In the genomic region with DNA sequence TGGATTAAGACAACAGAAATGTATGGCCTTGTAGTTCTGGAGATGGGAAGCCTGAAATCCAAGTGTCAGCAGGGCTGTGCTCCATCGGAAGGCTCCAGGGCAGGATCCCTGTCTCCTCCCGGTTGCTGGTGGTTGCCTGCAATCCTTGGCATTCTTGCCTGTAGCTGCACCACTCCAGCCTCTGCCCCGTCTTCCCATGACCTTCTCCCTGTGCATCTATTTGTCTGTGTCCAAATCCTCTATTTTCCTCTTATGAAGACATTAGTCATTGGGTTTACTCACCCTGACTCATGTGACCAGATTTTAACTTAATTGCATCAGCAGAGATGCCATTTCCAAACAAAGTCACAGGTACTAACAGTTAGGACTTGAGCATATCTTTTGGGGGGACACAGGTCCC, we compare ENCODE assay signal across 2 cellular contexts.
A peak's percentile ranks its signal among the peaks of the same experiment; 100 is the strongest.
TF ChIP-seq lines count a peak whose summit lies in the region.

No MANE protein-coding gene starts in this region.

TF ChIP-seq in IMR-90, 13 proteins besides CTCF, POLR2A, EP300 and RAD21:
- TF ChIP-seq, protein P1, sequence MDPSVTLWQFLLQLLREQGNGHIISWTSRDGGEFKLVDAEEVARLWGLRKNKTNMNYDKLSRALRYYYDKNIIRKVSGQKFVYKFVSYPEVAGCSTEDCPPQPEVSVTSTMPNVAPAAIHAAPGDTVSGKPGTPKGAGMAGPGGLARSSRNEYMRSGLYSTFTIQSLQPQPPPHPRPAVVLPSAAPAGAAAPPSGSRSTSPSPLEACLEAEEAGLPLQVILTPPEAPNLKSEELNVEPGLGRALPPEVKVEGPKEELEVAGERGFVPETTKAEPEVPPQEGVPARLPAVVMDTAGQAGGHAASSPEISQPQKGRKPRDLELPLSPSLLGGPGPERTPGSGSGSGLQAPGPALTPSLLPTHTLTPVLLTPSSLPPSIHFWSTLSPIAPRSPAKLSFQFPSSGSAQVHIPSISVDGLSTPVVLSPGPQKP (IDR thresholded peaks at IDR 0.05; ENCODE audit: borderline replicate concordance, low read depth, low read length): no peak
- TF ChIP-seq SMC3 (IDR thresholded peaks at IDR 0.05; ENCODE audit: low read depth, low read length): no peak
- TF ChIP-seq, protein P2, sequence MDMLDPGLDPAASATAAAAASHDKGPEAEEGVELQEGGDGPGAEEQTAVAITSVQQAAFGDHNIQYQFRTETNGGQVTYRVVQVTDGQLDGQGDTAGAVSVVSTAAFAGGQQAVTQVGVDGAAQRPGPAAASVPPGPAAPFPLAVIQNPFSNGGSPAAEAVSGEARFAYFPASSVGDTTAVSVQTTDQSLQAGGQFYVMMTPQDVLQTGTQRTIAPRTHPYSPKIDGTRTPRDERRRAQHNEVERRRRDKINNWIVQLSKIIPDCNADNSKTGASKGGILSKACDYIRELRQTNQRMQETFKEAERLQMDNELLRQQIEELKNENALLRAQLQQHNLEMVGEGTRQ (IDR thresholded peaks at IDR 0.05; ENCODE audit: low read depth, low read length): peak; percentile 11; the same call in 1 of the 2 replicates
- peak; percentile 72 for TF ChIP-seq CEBPB (IDR thresholded peaks at IDR 0.05; ENCODE audit: low read depth, low read length)
- TF ChIP-seq NFE2L2 (IDR thresholded peaks at IDR 0.05; ENCODE audit: low read depth, low read length): no peak
- TF ChIP-seq FOS (IDR thresholded peaks at IDR 0.05; ENCODE audit: low read depth, low read length): no peak
- no peak for TF ChIP-seq MXI1 (IDR thresholded peaks at IDR 0.05; ENCODE audit: borderline replicate concordance, low read depth, low read length)

TF ChIP-seq in K562, 482 proteins besides CTCF, POLR2A, EP300 and RAD21 (continues in another document):
- TF ChIP-seq HNRNPL (IDR thresholded peaks at IDR 0.05; ENCODE audit: low read depth, low read length) (no peak), TGIF2 (CRISPR knock-in tag; IDR thresholded peaks at IDR 0.05) (no peak), SIN3B (IDR thresholded peaks at IDR 0.05; ENCODE audit: low read depth) (no peak), ZNF121 (CRISPR knock-in tag; conservative IDR thresholded peaks at IDR 0.05) (no peak), HMGN3 (IDR thresholded peaks at IDR 0.05; ENCODE audit: borderline replicate concordance, extremely low read depth, insufficient read length, low read depth, low read length) (no peak), ZNF212 (CRISPR knock-in tag; IDR thresholded peaks at IDR 0.05) (no peak), LCOR (CRISPR knock-in tag; IDR thresholded peaks at IDR 0.05) (no peak), CREB3 (tag; conservative IDR thresholded peaks at IDR 0.05; ENCODE audit: low read depth) (no peak), XRCC4 (IDR thresholded peaks at IDR 0.05; ENCODE audit: extremely low read depth, insufficient read depth, insufficient read length) (no peak), ILF3 (IDR thresholded peaks at IDR 0.05; ENCODE audit: borderline replicate concordance) (no peak), CEBPG (CRISPR knock-in tag; IDR thresholded peaks at IDR 0.05) (no peak), CEBPG (tag; conservative IDR thresholded peaks at IDR 0.05 in 1 of 2, IDR thresholded peaks at IDR 0.05 in 1 of 2) (peak in 1 of 2 experiments; percentile 82; a peak in 2 of 4 replicates), ZNF695 (CRISPR knock-in tag; IDR thresholded peaks at IDR 0.05) (no peak), FOS (IDR thresholded peaks at IDR 0.05; ENCODE audit: extremely low read depth, insufficient read length) (no peak), ZNF785 (CRISPR knock-in tag; IDR thresholded peaks at IDR 0.05) (no peak), ZBTB7A (IDR thresholded peaks at IDR 0.05; ENCODE audit: borderline replicate concordance, control insufficient read depth, low read depth, low read length) (no peak), ZNF23 (CRISPR knock-in tag; IDR thresholded peaks at IDR 0.05) (no peak), SOX6 (IDR thresholded peaks at IDR 0.05) (no peak), CBX5 (IDR thresholded peaks at IDR 0.05; ENCODE audit: borderline replicate concordance, low read depth) (no peak), FOSL1 (tag; conservative IDR thresholded peaks at IDR 0.05) (peak; percentile 93), ZNF668 (CRISPR knock-in tag; IDR thresholded peaks at IDR 0.05) (no peak), MECOM (CRISPR knock-in tag; IDR thresholded peaks at IDR 0.05) (no peak), DMBX1 (CRISPR knock-in tag; IDR thresholded peaks at IDR 0.05; ENCODE audit: borderline replicate concordance) (no peak), ZFP30 (CRISPR knock-in tag; IDR thresholded peaks at IDR 0.05; ENCODE audit: borderline replicate concordance) (no peak), YBX1 (IDR thresholded peaks at IDR 0.05) (no peak), ZNF584 (CRISPR knock-in tag; IDR thresholded peaks at IDR 0.05; ENCODE audit: low read depth) (0 out of 2 replicates have a peak, but pooled peaks have one; percentile 20)
- TF ChIP-seq, protein P3, sequence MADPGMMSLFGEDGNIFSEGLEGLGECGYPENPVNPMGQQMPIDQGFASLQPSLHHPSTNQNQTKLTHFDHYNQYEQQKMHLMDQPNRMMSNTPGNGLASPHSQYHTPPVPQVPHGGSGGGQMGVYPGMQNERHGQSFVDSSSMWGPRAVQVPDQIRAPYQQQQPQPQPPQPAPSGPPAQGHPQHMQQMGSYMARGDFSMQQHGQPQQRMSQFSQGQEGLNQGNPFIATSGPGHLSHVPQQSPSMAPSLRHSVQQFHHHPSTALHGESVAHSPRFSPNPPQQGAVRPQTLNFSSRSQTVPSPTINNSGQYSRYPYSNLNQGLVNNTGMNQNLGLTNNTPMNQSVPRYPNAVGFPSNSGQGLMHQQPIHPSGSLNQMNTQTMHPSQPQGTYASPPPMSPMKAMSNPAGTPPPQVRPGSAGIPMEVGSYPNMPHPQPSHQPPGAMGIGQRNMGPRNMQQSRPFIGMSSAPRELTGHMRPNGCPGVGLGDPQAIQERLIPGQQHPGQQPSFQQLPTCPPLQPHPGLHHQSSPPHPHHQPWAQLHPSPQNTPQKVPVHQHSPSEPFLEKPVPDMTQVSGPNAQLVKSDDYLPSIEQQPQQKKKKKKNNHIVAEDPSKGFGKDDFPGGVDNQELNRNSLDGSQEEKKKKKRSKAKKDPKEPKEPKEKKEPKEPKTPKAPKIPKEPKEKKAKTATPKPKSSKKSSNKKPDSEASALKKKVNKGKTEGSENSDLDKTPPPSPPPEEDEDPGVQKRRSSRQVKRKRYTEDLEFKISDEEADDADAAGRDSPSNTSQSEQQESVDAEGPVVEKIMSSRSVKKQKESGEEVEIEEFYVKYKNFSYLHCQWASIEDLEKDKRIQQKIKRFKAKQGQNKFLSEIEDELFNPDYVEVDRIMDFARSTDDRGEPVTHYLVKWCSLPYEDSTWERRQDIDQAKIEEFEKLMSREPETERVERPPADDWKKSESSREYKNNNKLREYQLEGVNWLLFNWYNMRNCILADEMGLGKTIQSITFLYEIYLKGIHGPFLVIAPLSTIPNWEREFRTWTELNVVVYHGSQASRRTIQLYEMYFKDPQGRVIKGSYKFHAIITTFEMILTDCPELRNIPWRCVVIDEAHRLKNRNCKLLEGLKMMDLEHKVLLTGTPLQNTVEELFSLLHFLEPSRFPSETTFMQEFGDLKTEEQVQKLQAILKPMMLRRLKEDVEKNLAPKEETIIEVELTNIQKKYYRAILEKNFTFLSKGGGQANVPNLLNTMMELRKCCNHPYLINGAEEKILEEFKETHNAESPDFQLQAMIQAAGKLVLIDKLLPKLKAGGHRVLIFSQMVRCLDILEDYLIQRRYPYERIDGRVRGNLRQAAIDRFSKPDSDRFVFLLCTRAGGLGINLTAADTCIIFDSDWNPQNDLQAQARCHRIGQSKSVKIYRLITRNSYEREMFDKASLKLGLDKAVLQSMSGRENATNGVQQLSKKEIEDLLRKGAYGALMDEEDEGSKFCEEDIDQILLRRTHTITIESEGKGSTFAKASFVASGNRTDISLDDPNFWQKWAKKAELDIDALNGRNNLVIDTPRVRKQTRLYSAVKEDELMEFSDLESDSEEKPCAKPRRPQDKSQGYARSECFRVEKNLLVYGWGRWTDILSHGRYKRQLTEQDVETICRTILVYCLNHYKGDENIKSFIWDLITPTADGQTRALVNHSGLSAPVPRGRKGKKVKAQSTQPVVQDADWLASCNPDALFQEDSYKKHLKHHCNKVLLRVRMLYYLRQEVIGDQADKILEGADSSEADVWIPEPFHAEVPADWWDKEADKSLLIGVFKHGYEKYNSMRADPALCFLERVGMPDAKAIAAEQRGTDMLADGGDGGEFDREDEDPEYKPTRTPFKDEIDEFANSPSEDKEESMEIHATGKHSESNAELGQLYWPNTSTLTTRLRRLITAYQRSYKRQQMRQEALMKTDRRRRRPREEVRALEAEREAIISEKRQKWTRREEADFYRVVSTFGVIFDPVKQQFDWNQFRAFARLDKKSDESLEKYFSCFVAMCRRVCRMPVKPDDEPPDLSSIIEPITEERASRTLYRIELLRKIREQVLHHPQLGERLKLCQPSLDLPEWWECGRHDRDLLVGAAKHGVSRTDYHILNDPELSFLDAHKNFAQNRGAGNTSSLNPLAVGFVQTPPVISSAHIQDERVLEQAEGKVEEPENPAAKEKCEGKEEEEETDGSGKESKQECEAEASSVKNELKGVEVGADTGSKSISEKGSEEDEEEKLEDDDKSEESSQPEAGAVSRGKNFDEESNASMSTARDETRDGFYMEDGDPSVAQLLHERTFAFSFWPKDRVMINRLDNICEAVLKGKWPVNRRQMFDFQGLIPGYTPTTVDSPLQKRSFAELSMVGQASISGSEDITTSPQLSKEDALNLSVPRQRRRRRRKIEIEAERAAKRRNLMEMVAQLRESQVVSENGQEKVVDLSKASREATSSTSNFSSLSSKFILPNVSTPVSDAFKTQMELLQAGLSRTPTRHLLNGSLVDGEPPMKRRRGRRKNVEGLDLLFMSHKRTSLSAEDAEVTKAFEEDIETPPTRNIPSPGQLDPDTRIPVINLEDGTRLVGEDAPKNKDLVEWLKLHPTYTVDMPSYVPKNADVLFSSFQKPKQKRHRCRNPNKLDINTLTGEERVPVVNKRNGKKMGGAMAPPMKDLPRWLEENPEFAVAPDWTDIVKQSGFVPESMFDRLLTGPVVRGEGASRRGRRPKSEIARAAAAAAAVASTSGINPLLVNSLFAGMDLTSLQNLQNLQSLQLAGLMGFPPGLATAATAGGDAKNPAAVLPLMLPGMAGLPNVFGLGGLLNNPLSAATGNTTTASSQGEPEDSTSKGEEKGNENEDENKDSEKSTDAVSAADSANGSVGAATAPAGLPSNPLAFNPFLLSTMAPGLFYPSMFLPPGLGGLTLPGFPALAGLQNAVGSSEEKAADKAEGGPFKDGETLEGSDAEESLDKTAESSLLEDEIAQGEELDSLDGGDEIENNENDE (IDR thresholded peaks at IDR 0.05; ENCODE audit: low read depth, low read length): no peak
- TF ChIP-seq, protein P4, sequence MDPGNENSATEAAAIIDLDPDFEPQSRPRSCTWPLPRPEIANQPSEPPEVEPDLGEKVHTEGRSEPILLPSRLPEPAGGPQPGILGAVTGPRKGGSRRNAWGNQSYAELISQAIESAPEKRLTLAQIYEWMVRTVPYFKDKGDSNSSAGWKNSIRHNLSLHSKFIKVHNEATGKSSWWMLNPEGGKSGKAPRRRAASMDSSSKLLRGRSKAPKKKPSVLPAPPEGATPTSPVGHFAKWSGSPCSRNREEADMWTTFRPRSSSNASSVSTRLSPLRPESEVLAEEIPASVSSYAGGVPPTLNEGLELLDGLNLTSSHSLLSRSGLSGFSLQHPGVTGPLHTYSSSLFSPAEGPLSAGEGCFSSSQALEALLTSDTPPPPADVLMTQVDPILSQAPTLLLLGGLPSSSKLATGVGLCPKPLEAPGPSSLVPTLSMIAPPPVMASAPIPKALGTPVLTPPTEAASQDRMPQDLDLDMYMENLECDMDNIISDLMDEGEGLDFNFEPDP (CRISPR knock-in tag; IDR thresholded peaks at IDR 0.05): no peak
- TF ChIP-seq, protein P5, sequence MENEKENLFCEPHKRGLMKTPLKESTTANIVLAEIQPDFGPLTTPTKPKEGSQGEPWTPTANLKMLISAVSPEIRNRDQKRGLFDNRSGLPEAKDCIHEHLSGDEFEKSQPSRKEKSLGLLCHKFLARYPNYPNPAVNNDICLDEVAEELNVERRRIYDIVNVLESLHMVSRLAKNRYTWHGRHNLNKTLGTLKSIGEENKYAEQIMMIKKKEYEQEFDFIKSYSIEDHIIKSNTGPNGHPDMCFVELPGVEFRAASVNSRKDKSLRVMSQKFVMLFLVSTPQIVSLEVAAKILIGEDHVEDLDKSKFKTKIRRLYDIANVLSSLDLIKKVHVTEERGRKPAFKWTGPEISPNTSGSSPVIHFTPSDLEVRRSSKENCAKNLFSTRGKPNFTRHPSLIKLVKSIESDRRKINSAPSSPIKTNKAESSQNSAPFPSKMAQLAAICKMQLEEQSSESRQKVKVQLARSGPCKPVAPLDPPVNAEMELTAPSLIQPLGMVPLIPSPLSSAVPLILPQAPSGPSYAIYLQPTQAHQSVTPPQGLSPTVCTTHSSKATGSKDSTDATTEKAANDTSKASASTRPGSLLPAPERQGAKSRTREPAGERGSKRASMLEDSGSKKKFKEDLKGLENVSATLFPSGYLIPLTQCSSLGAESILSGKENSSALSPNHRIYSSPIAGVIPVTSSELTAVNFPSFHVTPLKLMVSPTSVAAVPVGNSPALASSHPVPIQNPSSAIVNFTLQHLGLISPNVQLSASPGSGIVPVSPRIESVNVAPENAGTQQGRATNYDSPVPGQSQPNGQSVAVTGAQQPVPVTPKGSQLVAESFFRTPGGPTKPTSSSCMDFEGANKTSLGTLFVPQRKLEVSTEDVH (IDR thresholded peaks at IDR 0.05; ENCODE audit: low read depth, partially characterized antibody): no peak
- TF ChIP-seq, protein P6, sequence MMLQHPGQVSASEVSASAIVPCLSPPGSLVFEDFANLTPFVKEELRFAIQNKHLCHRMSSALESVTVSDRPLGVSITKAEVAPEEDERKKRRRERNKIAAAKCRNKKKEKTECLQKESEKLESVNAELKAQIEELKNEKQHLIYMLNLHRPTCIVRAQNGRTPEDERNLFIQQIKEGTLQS (IDR thresholded peaks at IDR 0.05): peak; percentile 72
- TF ChIP-seq, protein P6 (CRISPR knock-in tag; conservative IDR thresholded peaks at IDR 0.05): no peak
